Comparison of ENCODE assay signal across 8 cellular contexts in the genomic region with DNA sequence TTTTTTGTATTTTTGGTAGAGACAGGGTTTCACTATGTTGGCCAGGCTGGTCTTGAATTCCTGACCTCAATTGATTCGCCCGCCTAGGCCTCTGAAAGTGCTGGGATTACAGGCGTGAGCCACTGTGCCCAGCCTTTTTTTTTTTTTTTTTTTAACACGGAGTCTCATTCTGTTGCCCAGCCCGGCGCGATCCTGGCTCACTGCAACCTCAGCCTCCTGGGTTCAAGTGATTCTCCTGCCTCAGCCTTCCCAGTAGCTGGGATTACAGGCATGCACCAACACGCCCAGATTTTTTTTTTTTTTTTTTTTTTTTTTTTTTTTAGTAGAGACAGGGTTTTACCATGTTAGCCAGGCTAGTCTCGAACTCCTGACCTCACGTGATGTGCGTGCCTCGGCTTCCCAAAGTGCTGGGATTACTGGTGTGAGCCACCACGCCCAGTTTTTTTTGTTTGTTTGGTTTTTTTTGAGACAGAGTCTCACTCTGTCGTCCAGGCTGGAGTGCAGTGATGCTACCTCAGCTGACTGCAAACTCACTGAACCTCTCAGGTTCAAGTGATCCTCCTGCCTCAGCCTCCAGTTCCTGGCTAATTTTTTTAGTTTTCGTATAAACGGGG. TPM values are rescaled to one million over a fixed set of nuclear protein-coding genes. Genes with fewer than 3 reads are reported as not detected.
DNase-seq lines count a peak whose midpoint lies in the region; ATAC-seq and TF ChIP-seq lines count a peak whose summit lies in the region.
"Not testable (repeated sequence)": the region's sequence is repeated elsewhere in the genome, so short reads cannot be mapped to it uniquely, and the experiment has no call there.

No MANE protein-coding gene starts in this region.

- WGBS in mesendoderm (ENCODE audit: extremely low coverage, insufficient coverage, low lambda C conversion rate) = no CpG with 5 or more reads among the region's 16 CpGs
- WGBS in psoas muscle, 3 donors = 38 to 43% (median 39%) methylated on average over 15 to 16 of the region's 16 CpGs
- 29 to 44% methylated on average over 15 to 16 of the region's 16 CpGs for WGBS in upper lobe of left lung, 2 donors

- H3K4ac ChIP-seq in mesendoderm (ENCODE audit: low read depth, low read length) = not testable (repeated sequence)

- not testable (repeated sequence) for H3K36me3 Mint-ChIP-seq in activated CD8-positive, alpha-beta T cell treated with anti-CD3 and anti-CD28 coated beads for 36 hours (ENCODE audit: low read depth)

- H4K8ac ChIP-seq in mesendoderm (ENCODE audit: low read depth, low read length) = not testable (repeated sequence)

- not testable (repeated sequence) for H3K9me3 Mint-ChIP-seq in activated CD8-positive, alpha-beta T cell treated with anti-CD3 and anti-CD28 coated beads for 36 hours

- H3K23ac ChIP-seq in mesendoderm (ENCODE audit: low read length) = not testable (repeated sequence)

- peak overlapping the region; percentile 98 for H3K27ac Mint-ChIP-seq in activated CD8-positive, alpha-beta T cell treated with anti-CD3 and anti-CD28 coated beads for 36 hours

- H2BK15ac ChIP-seq in mesendoderm (replicated peaks; ENCODE audit: low read depth) = not testable (repeated sequence)

- H3K27me3 ChIP-seq in breast epithelium; mesendoderm (ENCODE audit: insufficient read depth, low read length, poor library complexity); psoas muscle (ENCODE audit: insufficient read depth in 3 of 3, low read length in 2 of 3); upper lobe of left lung: not testable (repeated sequence)

- H3K79me2 ChIP-seq in mesendoderm (ENCODE audit: control insufficient read depth, insufficient read depth, low read length) = not testable (repeated sequence)

- H3K27me3 Mint-ChIP-seq in activated CD8-positive, alpha-beta T cell treated with anti-CD3 and anti-CD28 coated beads for 36 hours = not testable (repeated sequence)

- intact Hi-C loops in activated CD8-positive, alpha-beta T cell treated with anti-CD3 and anti-CD28 coated beads for 36 hours (cut with micrococcal nuclease) = loop anchor here (10.0 kb wide), 1 partner anchor 52 kb away; no protein-coding TSS in a partner anchor
- intact Hi-C loops in breast epithelium (cut with DNase I; ENCODE audit: low total_unique reads) = not testable (repeated sequence)
- intact Hi-C loops in psoas muscle (cut with DNase I) = loop anchor here in 1 of 2 donors (10.0 kb wide), 1 partner anchor 62 kb away; no protein-coding TSS in a partner anchor

- not testable (repeated sequence) for H2BK120ac ChIP-seq in mesendoderm (ENCODE audit: low read depth, low read length)

- TF ChIP-seq CTCF in activated CD8-positive, alpha-beta T cell treated with anti-CD3 and anti-CD28 coated beads for 36 hours (IDR thresholded peaks at IDR 0.05); breast epithelium (IDR thresholded peaks at IDR 0.05); foreskin fibroblast (IDR thresholded peaks at IDR 0.05; ENCODE audit: low read depth, low read length); psoas muscle (IDR thresholded peaks at IDR 0.05); upper lobe of left lung (IDR thresholded peaks at IDR 0.05): not testable (repeated sequence)

- not testable (repeated sequence) for H3K18ac ChIP-seq in mesendoderm (ENCODE audit: low read length)

- not testable (repeated sequence) for H2AK5ac ChIP-seq in mesendoderm (ENCODE audit: low read length)

- not testable (repeated sequence) for H3K9me3 ChIP-seq in ES-I3 (ENCODE audit: control insufficient read depth, insufficient read depth, low read length); breast epithelium; psoas muscle; upper lobe of left lung

- not testable (repeated sequence) for H3K36me3 ChIP-seq in ES-I3 (ENCODE audit: insufficient read depth, low read length); breast epithelium; mesendoderm (ENCODE audit: control insufficient read depth, insufficient read depth, low read length)
- H3K36me3 ChIP-seq in psoas muscle (ENCODE audit: insufficient read depth in 1 of 2, low read depth in 1 of 2) = peaks cover 0 to 13% of the 10 kb centered on the region in 2 donors
- H3K36me3 ChIP-seq in upper lobe of left lung = peaks cover 7 to 20% (median 16%) of the 10 kb centered on the region in 4 donors

- H3K4me1 ChIP-seq in ES-I3 (ENCODE audit: insufficient read depth, low read length); breast epithelium; mesendoderm (ENCODE audit: control insufficient read depth, low read depth, low read length): not testable (repeated sequence)
- H3K4me1 ChIP-seq in psoas muscle (peaks cover 16% of the 10 kb centered on the region), upper lobe of left lung (peaks cover 21 to 45% (median 24%) of the 10 kb centered on the region in 4 donors)

- not testable (repeated sequence) for ATAC-seq in activated CD8-positive, alpha-beta T cell treated with anti-CD3 and anti-CD28 coated beads for 36 hours; psoas muscle; upper lobe of left lung (ENCODE audit: low FRiP score in 2 of 2)

- H2BK5ac ChIP-seq in mesendoderm (ENCODE audit: low read length) = not testable (repeated sequence)

- H3K4me2 ChIP-seq in mesendoderm (ENCODE audit: low read length) = not testable (repeated sequence)

- POLR2A ChIA-PET in activated CD8-positive, alpha-beta T cell treated with anti-CD3 and anti-CD28 coated beads for 36 hours (lab: Charles Lee) = interaction anchor here (0.7 to 3.7 kb wide), 5 partner anchors 12 to 380 kb away, joined by 3 to 67 read pairs (median 13); a partner anchor contains a TSS

- peak overlapping the region; percentile 98 to 99 for H3K27ac ChIP-seq in breast epithelium
- not testable (repeated sequence) for H3K27ac ChIP-seq in mesendoderm (ENCODE audit: low read depth, low read length)
- peak overlapping the region; percentile 92 for H3K27ac ChIP-seq in psoas muscle
- peak overlapping the region; percentile 95 to 100 (median 98) for H3K27ac ChIP-seq in upper lobe of left lung

- not testable (repeated sequence) for H4K5ac ChIP-seq in mesendoderm (ENCODE audit: low read length)

- H3K4me3 Mint-ChIP-seq in activated CD8-positive, alpha-beta T cell treated with anti-CD3 and anti-CD28 coated beads for 36 hours = peak overlapping the region; percentile 88

- peaks cover 18% of the 10 kb centered on the region for H3K4me1 Mint-ChIP-seq in activated CD8-positive, alpha-beta T cell treated with anti-CD3 and anti-CD28 coated beads for 36 hours (ENCODE audit: low read depth)

- H3K79me1 ChIP-seq in mesendoderm (ENCODE audit: low read length) = not testable (repeated sequence)

- H3K4me3 ChIP-seq in breast epithelium (peak overlapping the region; percentile 67 to 81 (median 75)), foreskin fibroblast (ENCODE audit: low read depth in 1 of 2, low read length in 2 of 2) (peak overlapping the region; percentile 50 to 66), psoas muscle (peak overlapping the region; percentile 73), upper lobe of left lung (peak overlapping the region; percentile 70 to 84 (median 74))
- H3K4me3 ChIP-seq in mesendoderm (ENCODE audit: low read length) = not testable (repeated sequence)

- DNase-seq in NCI-H69 (lab: John Stamatoyannopoulos, UW) = peak; percentile 28
- DNase-seq in activated CD8-positive, alpha-beta T cell treated with anti-CD3 and anti-CD28 coated beads for 36 hours; breast epithelium (ENCODE audit: low spot score in 2 of 2); mesendoderm; upper lobe of left lung: not testable (repeated sequence)
- DNase-seq in foreskin fibroblast = peak in 1 of 2 donors; percentile 35
- peak; percentile 21 to 52 for DNase-seq in psoas muscle

- not testable (repeated sequence) for TF ChIP-seq EP300 in upper lobe of left lung (IDR thresholded peaks at IDR 0.05)

- CTCF ChIA-PET in activated CD8-positive, alpha-beta T cell treated with anti-CD3 and anti-CD28 coated beads for 36 hours (lab: Charles Lee) = interaction anchor here (0.8 to 1.2 kb wide), 4 partner anchors 13 to 318 kb away, joined by 3 to 5 read pairs (median 4); a partner anchor contains a TSS

- peak overlapping the region; percentile 89 for H3K56ac ChIP-seq in mesendoderm (ENCODE audit: low read length)

- H3K9ac ChIP-seq in ES-I3 (ENCODE audit: low read depth, low read length) = peak overlapping the region; percentile 96; the same call in 1 of the 2 replicates
- not testable (repeated sequence) for H3K9ac ChIP-seq in mesendoderm (ENCODE audit: low read length)

- TF ChIP-seq POLR2A in breast epithelium (IDR thresholded peaks at IDR 0.05); upper lobe of left lung (IDR thresholded peaks at IDR 0.05): not testable (repeated sequence)

RNA-seq across cellular contexts. Expression of a gene that starts 2.0 kb away (rescaled TPM):
- not detected for total RNA-seq in activated CD8-positive, alpha-beta T cell treated with anti-CD3 and anti-CD28 coated beads for 36 hours
- total RNA-seq in breast epithelium (1 to 10 TPM in 2 of 3 donors, not detected in 1; 2.3 to 2.6 TPM), psoas muscle (under 1 TPM in 1 of 4 donors, not detected in 3; 0.22 TPM), upper lobe of left lung (10 to 100 TPM in 2 of 6 donors, 1 to 10 TPM in 3, under 1 TPM in 1; 0.91 to 17.0 (median 5.4) TPM)
- polyA plus RNA-seq in mesendoderm (2013, experiment 1 of 2) = not detected
- not detected for polyA plus RNA-seq in mesendoderm (2013, experiment 2 of 2)
- polyA plus RNA-seq in psoas muscle = under 1 TPM; 0.16 to 0.32 (median 0.17) TPM

RNA-seq across cellular contexts. Expression of a gene that starts 4.6 kb away (rescaled TPM):
- total RNA-seq in activated CD8-positive, alpha-beta T cell treated with anti-CD3 and anti-CD28 coated beads for 36 hours = 10 to 100 TPM; 32.4 to 33.9 TPM
- total RNA-seq in breast epithelium (10 to 100 TPM; 28.8 to 32.8 (median 29.4) TPM), psoas muscle (10 to 100 TPM; 29.7 to 44.5 (median 36.6) TPM), upper lobe of left lung (10 to 100 TPM; 39.4 to 83.1 (median 67.2) TPM)
- 15.7 TPM for polyA plus RNA-seq in mesendoderm (2013, experiment 1 of 2)
- polyA plus RNA-seq in mesendoderm (2013, experiment 2 of 2) = 15.0 TPM
- polyA plus RNA-seq in psoas muscle = 10 to 100 TPM; 12.9 to 32.6 (median 14.3) TPM

RNA-seq across cellular contexts. Expression of a gene that starts 13.1 kb away (rescaled TPM):
- 10 to 100 TPM; 28.2 to 29.0 TPM for total RNA-seq in activated CD8-positive, alpha-beta T cell treated with anti-CD3 and anti-CD28 coated beads for 36 hours
- total RNA-seq in breast epithelium (10 to 100 TPM; 27.9 to 57.0 (median 28.2) TPM), psoas muscle (10 to 100 TPM in 1 of 4 donors, 1 to 10 TPM in 3; 5.7 to 12.4 (median 9.3) TPM), upper lobe of left lung (100 to 1,000 TPM in 1 of 6 donors, 10 to 100 TPM in 5; 33.0 to 126 (median 68.4) TPM)
- polyA plus RNA-seq in mesendoderm (2013, experiment 1 of 2) = 8.0 TPM
- polyA plus RNA-seq in mesendoderm (2013, experiment 2 of 2) = 8.4 TPM
- 10 to 100 TPM in 2 of 3 donors, 1 to 10 TPM in 1; 5.4 to 12.6 (median 11.8) TPM for polyA plus RNA-seq in psoas muscle

RNA-seq across cellular contexts. Expression of a gene that starts 19.5 kb away (rescaled TPM):
- total RNA-seq in activated CD8-positive, alpha-beta T cell treated with anti-CD3 and anti-CD28 coated beads for 36 hours = 10 to 100 TPM; 85.9 to 88.6 TPM
- total RNA-seq in breast epithelium (10 to 100 TPM; 27.5 to 70.2 (median 45.4) TPM), psoas muscle (100 to 1,000 TPM; 116 to 193 (median 182) TPM), upper lobe of left lung (100 to 1,000 TPM in 4 of 6 donors, 10 to 100 TPM in 2; 84.9 to 332 (median 164) TPM)
- 279 TPM for polyA plus RNA-seq in mesendoderm (2013, experiment 1 of 2)
- 280 TPM for polyA plus RNA-seq in mesendoderm (2013, experiment 2 of 2)
- polyA plus RNA-seq in psoas muscle = 100 to 1,000 TPM; 165 to 241 (median 174) TPM

RNA-seq across cellular contexts. Expression of a gene that starts 58.3 kb away (rescaled TPM):
- 10 to 100 TPM; 16.6 to 16.7 TPM for total RNA-seq in activated CD8-positive, alpha-beta T cell treated with anti-CD3 and anti-CD28 coated beads for 36 hours
- total RNA-seq in breast epithelium (10 to 100 TPM in 2 of 3 donors, 1 to 10 TPM in 1; 8.8 to 22.0 (median 16.7) TPM), psoas muscle (1 to 10 TPM; 6.0 to 8.9 (median 6.5) TPM), upper lobe of left lung (10 to 100 TPM; 25.9 to 49.6 (median 37.2) TPM)
- polyA plus RNA-seq in mesendoderm (2013, experiment 1 of 2) = 4.3 TPM
- polyA plus RNA-seq in mesendoderm (2013, experiment 2 of 2) = 4.4 TPM
- 1 to 10 TPM; 3.2 to 5.4 (median 4.8) TPM for polyA plus RNA-seq in psoas muscle
